Comparison of ENCODE assay signal across 20 cellular contexts in genomic region chr11:68615657-68616056, GRCh38.
DNase-seq lines count a peak whose midpoint lies in the region; ATAC-seq, FAIRE-seq and TF ChIP-seq lines count a peak whose summit lies in the region.
"Had no signal": no experiment of that assay in that cellular context is flagged by ENCODE, and none has a peak within 500 bp of the region (broad histone marks: within the 10 kb centered on the region; RNA-seq: fewer than 3 reads in every experiment).

No MANE protein-coding gene starts in this region.

- intact Hi-C loops in Calu3 (cut with micrococcal nuclease; ENCODE audit: unreplicated experiment) = no loop called here
- intact Hi-C loops in K562 (cut with micrococcal nuclease) = no loop called here
- intact Hi-C loops in naive thymus-derived CD4-positive, alpha-beta T cell (cut with micrococcal nuclease) = no loop called here

- no peaks in the 10 kb centered on the region for H3K27me3 ChIP-seq in K562 (ENCODE audit: control insufficient read depth in 2 of 2, insufficient read depth in 2 of 2, low read length in 2 of 2)
- no peaks in the 10 kb centered on the region for H3K27me3 ChIP-seq in naive thymus-derived CD4-positive, alpha-beta T cell (ENCODE audit: control insufficient read depth in 2 of 2, insufficient read depth in 2 of 2, low read length in 2 of 2)
- H3K27me3 ChIP-seq: Peyer's patch, SJSA1 had no signal

- peak overlapping the region; percentile 24 for H3K27ac Mint-ChIP-seq in activated naive CD8-positive, alpha-beta T cell
- H3K27ac Mint-ChIP-seq in activated naive CD8-positive, alpha-beta T cell treated with anti-CD3 and anti-CD28 coated beads, Interleukin-2, amount 50 U/mL, for 24 hours = no peak overlapping the region
- peak overlapping the region; percentile 72 for H3K27ac Mint-ChIP-seq in Calu3 (ENCODE audit: unreplicated experiment)
- peak overlapping the region in 5 of 9 donors; percentile 34 to 81 (median 57) for H3K27ac Mint-ChIP-seq in naive thymus-derived CD4-positive, alpha-beta T cell
- H3K27ac Mint-ChIP-seq: B cell had no signal

- no peaks in the 10 kb centered on the region for H3K9me3 ChIP-seq in K562 (replicated peaks; ENCODE audit: control insufficient read depth, insufficient read depth, low read depth, low read length)
- no peaks in the 10 kb centered on the region for H3K9me3 ChIP-seq in naive thymus-derived CD4-positive, alpha-beta T cell (ENCODE audit: control insufficient read depth in 2 of 3, low read length in 3 of 3)
- H3K9me3 ChIP-seq: A549, HAP-1, Peyer's patch, SJSA1 had no signal

- no peaks in the 10 kb centered on the region for H3K79me2 ChIP-seq in K562 (ENCODE audit: control insufficient read depth, insufficient read depth, low read length)

- no peak overlapping the region for H3K4me3 Mint-ChIP-seq in activated naive CD8-positive, alpha-beta T cell
- no peak overlapping the region for H3K4me3 Mint-ChIP-seq in activated naive CD8-positive, alpha-beta T cell treated with anti-CD3 and anti-CD28 coated beads, Interleukin-2, amount 50 U/mL, for 24 hours
- H3K4me3 Mint-ChIP-seq in Calu3 (ENCODE audit: low read depth, unreplicated experiment) = no peak overlapping the region
- no peak overlapping the region for H3K4me3 Mint-ChIP-seq in naive thymus-derived CD4-positive, alpha-beta T cell
- H3K4me3 Mint-ChIP-seq: B cell, CD14-positive monocyte had no signal

- H3K9me3 Mint-ChIP-seq in activated naive CD8-positive, alpha-beta T cell (ENCODE audit: low read depth) = peaks cover 3% of the 10 kb centered on the region
- no peaks in the 10 kb centered on the region for H3K9me3 Mint-ChIP-seq in activated naive CD8-positive, alpha-beta T cell treated with anti-CD3 and anti-CD28 coated beads, Interleukin-2, amount 50 U/mL, for 24 hours
- no peaks in the 10 kb centered on the region for H3K9me3 Mint-ChIP-seq in Calu3 (ENCODE audit: low read depth, unreplicated experiment)
- peaks cover 0 to 24% (median 0%) of the 10 kb centered on the region in 11 donors for H3K9me3 Mint-ChIP-seq in naive thymus-derived CD4-positive, alpha-beta T cell

- no peak overlapping the region for H3K9ac ChIP-seq in K562 (ENCODE audit: insufficient read depth in 1 of 2, low read depth in 2 of 2, low read length in 2 of 2)

- H3K4me3 ChIP-seq in K562 = no peak overlapping the region
- H3K4me3 ChIP-seq in naive thymus-derived CD4-positive, alpha-beta T cell (ENCODE audit: low read length) = no peak overlapping the region
- H3K4me3 ChIP-seq: A549, HAP-1, Peyer's patch, SJSA1 had no signal

- no peak overlapping the region for H2AFZ ChIP-seq in K562 (ENCODE audit: low read depth, low read length)

- TF ChIP-seq CTCF in Calu3 (IDR thresholded peaks at IDR 0.05; ENCODE audit: unreplicated experiment) (no peak), K562 (IDR thresholded peaks at IDR 0.05 in 2 of 3, conservative IDR thresholded peaks at IDR 0.05 in 1 of 3; ENCODE audit: insufficient read depth in 2 of 3, low read depth in 1 of 3, low read length in 3 of 3) (no peak)

- TF ChIP-seq POLR2A in K562 (conservative IDR thresholded peaks at IDR 0.05) = no peak

- no peak overlapping the region for H3K27ac ChIP-seq in K562 (ENCODE audit: extremely low read depth, low read depth, low read length)
- no peak overlapping the region for H3K27ac ChIP-seq in naive thymus-derived CD4-positive, alpha-beta T cell (ENCODE audit: low read depth, low read length)
- H3K27ac ChIP-seq: A549, Peyer's patch, SJSA1 had no signal

- H3K9me1 ChIP-seq in K562 (ENCODE audit: control insufficient read depth, insufficient read depth, low read length) = no peaks in the 10 kb centered on the region

- 92% methylated on average over 5 of the region's 6 CpGs for WGBS in K562 (ENCODE audit: insufficient coverage, low coverage, missing lambda C conversion rate)

- CTCF ChIA-PET in Calu3 (lab: Charles Lee) = no interaction called here
- CTCF ChIA-PET in K562 (lab: Yijun Ruan, JAX; ENCODE audit: low intra/inter-chr PET ratio) = no interaction called here
- CTCF ChIA-PET in naive thymus-derived CD4-positive, alpha-beta T cell (lab: Charles Lee) = no interaction called here

- 0 out of 2 replicates have a peak, but pooled peaks cover 2% of the 10 kb centered on the region for H4K20me1 ChIP-seq in K562 (replicated peaks; ENCODE audit: control insufficient read depth, insufficient read depth, low read length)

- in situ Hi-C loops in K562 (cut with MboI) = no loop called here

- peaks cover 19% of the 10 kb centered on the region for H3K36me3 Mint-ChIP-seq in activated naive CD8-positive, alpha-beta T cell
- H3K36me3 Mint-ChIP-seq in activated naive CD8-positive, alpha-beta T cell treated with anti-CD3 and anti-CD28 coated beads, Interleukin-2, amount 50 U/mL, for 24 hours (ENCODE audit: low read depth) = peaks cover 53% of the 10 kb centered on the region
- peaks cover 43% of the 10 kb centered on the region for H3K36me3 Mint-ChIP-seq in Calu3 (ENCODE audit: insufficient read depth, unreplicated experiment)
- H3K36me3 Mint-ChIP-seq in naive thymus-derived CD4-positive, alpha-beta T cell = peaks cover 18 to 53% (median 47%) of the 10 kb centered on the region in 5 donors

- no peaks in the 10 kb centered on the region; a peak in 1 of 5 replicates for H3K4me1 ChIP-seq in K562 (replicated peaks in 1 of 2; ENCODE audit: control insufficient read depth in 2 of 2, insufficient read depth in 2 of 2, low read length in 2 of 2)
- H3K4me1 ChIP-seq in naive thymus-derived CD4-positive, alpha-beta T cell (ENCODE audit: control insufficient read depth in 2 of 2, insufficient read depth in 2 of 2, low read length in 2 of 2) = no peaks in the 10 kb centered on the region
- H3K4me1 ChIP-seq: A549, HAP-1, Peyer's patch, SJSA1 had no signal

- H3K36me3 ChIP-seq in K562 (ENCODE audit: control insufficient read depth, insufficient read depth, low read length) = peaks cover 49% of the 10 kb centered on the region
- peaks cover 0 to 44% (median 0%) of the 10 kb centered on the region in 3 experiments for H3K36me3 ChIP-seq in naive thymus-derived CD4-positive, alpha-beta T cell (ENCODE audit: control insufficient read depth in 2 of 3, insufficient read depth in 3 of 3, low read length in 3 of 3)

- DNase-seq in activated naive CD8-positive, alpha-beta T cell treated with anti-CD3 and anti-CD28 coated beads, Interleukin-2, amount 50 U/mL, for 24 hours = no peak
- no peak for DNase-seq in Calu3
- DNase-seq in K562 (ENCODE audit: extremely low read depth in 1 of 4, low spot score in 3 of 4) = no peak
- no peak for DNase-seq in naive thymus-derived CD4-positive, alpha-beta T cell
- DNase-seq in activated CD4-positive, CD25-positive, alpha-beta regulatory T cell (lab: John Stamatoyannopoulos, UW) = no peak
- DNase-seq in HCEC 1CT = no peak
- DNase-seq: DMS79, Kasumi-1, NCI-H1694, NCI-H2081, NCI-H2171, NCI-H524 treated with DMSO at 0.1 percent for 48 hours, Peyer's patch had no signal

- H3K4me1 Mint-ChIP-seq in activated naive CD8-positive, alpha-beta T cell (ENCODE audit: low read depth) = no peaks in the 10 kb centered on the region
- H3K4me1 Mint-ChIP-seq in activated naive CD8-positive, alpha-beta T cell treated with anti-CD3 and anti-CD28 coated beads, Interleukin-2, amount 50 U/mL, for 24 hours = no peaks in the 10 kb centered on the region
- H3K4me1 Mint-ChIP-seq in Calu3 (ENCODE audit: low read depth, unreplicated experiment) = no peaks in the 10 kb centered on the region
- no peaks in the 10 kb centered on the region for H3K4me1 Mint-ChIP-seq in naive thymus-derived CD4-positive, alpha-beta T cell
- H3K4me1 Mint-ChIP-seq: B cell, CD14-positive monocyte had no signal

- no peaks in the 10 kb centered on the region for H3K27me3 Mint-ChIP-seq in activated naive CD8-positive, alpha-beta T cell
- H3K27me3 Mint-ChIP-seq in activated naive CD8-positive, alpha-beta T cell treated with anti-CD3 and anti-CD28 coated beads, Interleukin-2, amount 50 U/mL, for 24 hours = no peaks in the 10 kb centered on the region
- H3K27me3 Mint-ChIP-seq in Calu3 (ENCODE audit: unreplicated experiment) = peaks cover 8% of the 10 kb centered on the region
- peaks cover 0 to 2% (median 0%) of the 10 kb centered on the region in 5 donors for H3K27me3 Mint-ChIP-seq in naive thymus-derived CD4-positive, alpha-beta T cell
- H3K27me3 Mint-ChIP-seq: B cell had no signal

- FAIRE-seq in K562 (lab: Jason Lieb, UNC) = no peak
- FAIRE-seq: A549 had no signal

- POLR2A ChIA-PET in K562 (lab: Yijun Ruan, JAX) = no interaction called here
- POLR2A ChIA-PET in naive thymus-derived CD4-positive, alpha-beta T cell (lab: Charles Lee) = no interaction called here

- no peak for TF ChIP-seq RAD21 in K562 (CRISPR knock-in tag; conservative IDR thresholded peaks at IDR 0.05 in 1 of 2, IDR thresholded peaks at IDR 0.05 in 1 of 2)

- no peak for TF ChIP-seq EP300 in K562 (IDR thresholded peaks at IDR 0.05; ENCODE audit: low read length)

- no peak overlapping the region for H3K4me2 ChIP-seq in K562 (ENCODE audit: insufficient read depth, low read length)
- H3K4me2 ChIP-seq: A549 had no signal

- no peak for ATAC-seq in activated naive CD8-positive, alpha-beta T cell treated with anti-CD3 and anti-CD28 coated beads, Interleukin-2, amount 50 U/mL, for 24 hours
- ATAC-seq in K562 (no peak), GM21381 (IDR thresholded peaks at IDR 0.05; ENCODE audit: unreplicated experiment) (no peak)
- no peak for ATAC-seq in naive thymus-derived CD4-positive, alpha-beta T cell
- ATAC-seq: A549 had no signal

- BruUV-seq in Calu3 (replicated peaks; lab: Mats Ljungman, UMichigan) (no TSS peak), K562 (replicated peaks; lab: Mats Ljungman, UMichigan) (no TSS peak)

TF ChIP-seq in K562, 482 proteins besides CTCF, POLR2A, EP300 and RAD21:
- TF ChIP-seq RBM22 (IDR thresholded peaks at IDR 0.05; ENCODE audit: low read depth, low read length, poor library complexity, severe bottlenecking) = peak; percentile 28
- TF ChIP-seq NCOA4 (IDR thresholded peaks at IDR 0.05; ENCODE audit: partially characterized antibody) = no peak
